8 cellular contexts compared by ENCODE assay signal in genomic region chrX:51802917-51803688, GRCh38. TPM values are rescaled to one million over a fixed set of nuclear protein-coding genes. Genes with fewer than 3 reads are reported as not detected.
DNase-seq lines count a peak whose midpoint lies in the region; ATAC-seq and TF ChIP-seq lines count a peak whose summit lies in the region.

No MANE protein-coding gene starts in this region.

- peak; percentile 96 for ATAC-seq in HG02798 (IDR thresholded peaks at IDR 0.05; ENCODE audit: poor library complexity, unreplicated experiment)

- peak overlapping the region; percentile 90 for H3K4me3 Mint-ChIP-seq in chondrocyte (ENCODE audit: unreplicated experiment)

- no peaks in the 10 kb centered on the region for H3K36me3 Mint-ChIP-seq in chondrocyte (ENCODE audit: low read depth)

- peaks cover 4% of the 10 kb centered on the region for H3K4me1 Mint-ChIP-seq in chondrocyte (ENCODE audit: low read depth)

- H3K27ac Mint-ChIP-seq in chondrocyte (ENCODE audit: unreplicated experiment): peak overlapping the region; percentile 90

- in situ Hi-C loops in GM13976 (cut with MboI; ENCODE audit: low sequenced_read_pairs, unreplicated experiment): no loop called here

- TF ChIP-seq CTCF in GM13976 (IDR thresholded peaks at IDR 0.05; ENCODE audit: borderline replicate concordance, control extremely low read depth, extremely low read depth, insufficient read depth, missing control alignments) (peak; percentile 33), chondrocyte (IDR thresholded peaks at IDR 0.05) (peak; percentile 46)

- peaks cover 13% of the 10 kb centered on the region for H3K27me3 Mint-ChIP-seq in chondrocyte (ENCODE audit: low read depth)

- DNase-seq in GM13976 (ENCODE audit: low spot score) (peak; percentile 36), NCI-H2107 (lab: John Stamatoyannopoulos, UW) (peak; percentile 3), chondrocyte (ENCODE audit: low spot score) (no peak), left kidney (ENCODE audit: low read depth, low spot score) (peak; percentile 84), GF-D8 (lab: John Stamatoyannopoulos, UW) (no peak)
- peak; percentile 3 for DNase-seq in activated CD4-positive, CD25-positive, alpha-beta regulatory T cell treated with anti-CD3 and anti-CD28 coated beads, Interleukin-2, amount 50 U/mL, for 16 hours (ENCODE audit: low read depth, low spot score)
- DNase-seq in stimulated activated CD4-positive, alpha-beta T cell treated with anti-CD3 and anti-CD28 coated beads, Interleukin-2, amount 100 ng/mL, for 4 hours (ENCODE audit: low read depth): peak; percentile 43

- H3K9me3 Mint-ChIP-seq in chondrocyte (ENCODE audit: low read depth): peaks cover 8% of the 10 kb centered on the region

RNA-seq across cellular contexts. Expression of gene GSPT2, which starts 59.9 kb away (rescaled TPM):
- total RNA-seq in chondrocyte: 8.7 to 9.6 TPM (median 9.1 TPM) in 3 replicates

Comparison
In these comparisons a context has a peak if more than half of its experiments do, and no peak if none do; other contexts are left out.
1. DNase-seq: peak in GM13976 (single experiment), NCI-H2107 (single experiment), activated CD4-positive, CD25-positive, alpha-beta regulatory T cell treated with anti-CD3 and anti-CD28 coated beads, Interleukin-2, amount 50 U/mL, for 16 hours (single experiment), left kidney (single experiment) and stimulated activated CD4-positive, alpha-beta T cell treated with anti-CD3 and anti-CD28 coated beads, Interleukin-2, amount 100 ng/mL, for 4 hours (single experiment); none in chondrocyte (single experiment) and GF-D8 (single experiment).